9 cellular contexts compared by ENCODE assay signal in genomic region chr18:23586249-23587196, GRCh38. TPM values are rescaled to one million over a fixed set of nuclear protein-coding genes. Genes with fewer than 3 reads are reported as not detected.
DNase-seq lines count a peak whose midpoint lies in the region; ATAC-seq, FAIRE-seq and TF ChIP-seq lines count a peak whose summit lies in the region.
"Had no signal": no experiment of that assay in that cellular context is flagged by ENCODE, and none has a peak within 500 bp of the region (broad histone marks: within the 10 kb centered on the region; RNA-seq: fewer than 3 reads in every experiment).

Gene NPC1, minus strand, starts transcription at chr18:23586506. Its CDS starts 163 bp downstream, at chr18:23586343.

- peak within 1 kb of the TSS; percentile 79 to 81 for H3K4me3 ChIP-seq in kidney (ENCODE audit: low read length in 2 of 2)

- H3K9ac ChIP-seq in kidney (ENCODE audit: low read length in 2 of 2): peak within 1 kb of the TSS; percentile 96 to 97

- FAIRE-seq in kidney (lab: Jason Lieb, UNC): no peak
- FAIRE-seq: islet of Langerhans had no signal

- TF ChIP-seq CTCF in kidney (IDR thresholded peaks at IDR 0.05; ENCODE audit: borderline replicate concordance, extremely low read depth, insufficient read depth): peak; percentile 88

- peak within 1 kb of the TSS; percentile 99 to 100 for H3K27ac ChIP-seq in kidney (ENCODE audit: low read depth in 2 of 2, low read length in 2 of 2)

- H3K4me1 ChIP-seq in kidney (ENCODE audit: control insufficient read depth in 1 of 2, insufficient read depth in 1 of 2, low read depth in 1 of 2, low read length in 2 of 2): peaks cover 0 to 6% of the 10 kb centered on the region in 2 donors

- H3K9me3 ChIP-seq in kidney (ENCODE audit: control insufficient read depth in 1 of 2, low read length in 2 of 2): no peaks in the 10 kb centered on the region

- intact Hi-C loops in kidney (cut with DNase I): no loop called here

- DNase-seq in AG20443 (ENCODE audit: low spot score): peak; percentile 97
- peak; percentile 65 to 89 for DNase-seq in NCI-H446 (lab: John Stamatoyannopoulos, UW)
- peak; percentile 88 for DNase-seq in cerebellar cortex (ENCODE audit: low spot score)
- DNase-seq in kidney: peak; percentile 98
- peak; percentile 94 for DNase-seq in stimulated activated CD4-positive, alpha-beta T cell treated with anti-CD3 and anti-CD28 coated beads, Interleukin-15, amount 100 ng/mL, for 24 hours

- H3K36me3 ChIP-seq in kidney (ENCODE audit: control insufficient read depth in 1 of 2, insufficient read depth in 2 of 2, low read length in 2 of 2): no peaks in the 10 kb centered on the region

- ATAC-seq in GM19023 (IDR thresholded peaks at IDR 0.05; ENCODE audit: unreplicated experiment) (peak; percentile 96), HG03280 (IDR thresholded peaks at IDR 0.05; ENCODE audit: unreplicated experiment) (peak; percentile 90)
- ATAC-seq in activated CD4-positive, CD25-positive, alpha-beta regulatory T cell treated with anti-CD3 and anti-CD28 coated beads, Interleukin-2, amount 50 U/mL, for 24 hours: peak; percentile 90 to 95

RNA-seq across cellular contexts. Expression of gene NPC1, which starts in this region (rescaled TPM):
- total RNA-seq in kidney: 50.2 TPM
- 16.0 TPM for polyA plus RNA-seq in kidney (ENCODE audit: insufficient read depth, low read depth, low replicate concordance)

Comparison
In these comparisons a context has a peak if more than half of its experiments do, and no peak if none do; other contexts are left out.
1. Peak in every context shown above with its lines: DNase-seq, ATAC-seq, H3K4me3 ChIP-seq and H3K27ac ChIP-seq.